In the genomic region with DNA sequence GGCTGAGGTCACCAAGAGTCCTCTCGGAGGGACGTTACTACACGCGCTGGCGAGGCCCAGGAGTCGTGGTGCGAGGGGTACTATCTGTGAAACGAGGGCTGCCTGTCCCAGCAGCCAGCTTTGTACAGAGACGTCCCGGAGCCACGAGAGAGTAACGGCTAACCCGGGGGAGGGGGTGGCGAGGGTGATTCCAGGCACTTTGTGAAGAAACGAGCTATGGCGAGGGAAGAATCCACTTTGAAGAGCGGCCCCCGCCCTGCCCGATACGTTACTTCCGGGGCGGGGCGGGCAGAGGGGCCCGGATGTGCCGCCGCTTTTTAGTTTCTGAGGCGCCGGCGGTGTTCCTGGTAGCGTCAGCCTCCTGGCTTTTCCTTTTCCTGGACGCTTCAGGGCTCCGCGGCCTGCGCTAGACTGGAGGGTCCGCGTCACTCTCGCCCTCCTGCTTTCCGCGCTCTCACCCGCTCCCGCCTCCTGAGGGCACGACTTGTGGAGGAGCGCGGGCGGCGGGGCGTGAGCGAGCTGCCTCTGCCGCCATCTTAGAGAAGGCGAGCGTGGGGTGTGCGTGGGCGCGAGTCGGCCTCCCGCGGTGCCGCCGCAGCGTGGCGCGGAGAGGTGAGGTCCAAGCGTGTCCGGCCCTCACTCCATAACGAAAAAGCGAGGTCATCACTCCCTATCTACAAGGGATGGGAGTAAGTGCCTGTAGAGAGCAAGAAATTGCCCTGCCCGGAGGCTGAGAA, we compare ENCODE assay signal across 1 cellular context.
TF ChIP-seq lines count a peak whose summit lies in the region.

No MANE protein-coding gene starts in this region.

TF ChIP-seq in HEK293, 187 proteins besides CTCF, POLR2A, EP300 and RAD21 (continued from another document and continues in another):
- peak; percentile 71 for TF ChIP-seq ZBTB17 (tag by site-specific recombination; IDR thresholded peaks at IDR 0.05)
- peak; percentile 79; the same call in 1 of the 2 replicates for TF ChIP-seq GLIS2 (tag by site-specific recombination; IDR thresholded peaks at IDR 0.05)
- peak; percentile 90 for TF ChIP-seq PATZ1 (tag by site-specific recombination; IDR thresholded peaks at IDR 0.05)
- TF ChIP-seq ZNF423 (tag by site-specific recombination; IDR thresholded peaks at IDR 0.05) = peak; percentile 31; the same call in 1 of the 2 replicates
- no peak for TF ChIP-seq ZNF785 (tag by site-specific recombination; IDR thresholded peaks at IDR 0.05)
- peak; percentile 76 for TF ChIP-seq PRDM1 (tag by site-specific recombination; IDR thresholded peaks at IDR 0.05)
- no peak for TF ChIP-seq ZNF155 (tag by site-specific recombination; IDR thresholded peaks at IDR 0.05)
- TF ChIP-seq ZNF24 (tag by site-specific recombination; IDR thresholded peaks at IDR 0.05) = peak; percentile 60; the same call in 1 of the 2 replicates
- TF ChIP-seq OSR2 (tag by site-specific recombination; IDR thresholded peaks at IDR 0.05) = no peak
- TF ChIP-seq ZFP3 (tag by site-specific recombination; IDR thresholded peaks at IDR 0.05; ENCODE audit: low read depth) = no peak
- peak; percentile 94 for TF ChIP-seq ZBTB26 (tag by site-specific recombination; optimal IDR thresholded peaks at IDR 0.05)
- TF ChIP-seq, protein P1, sequence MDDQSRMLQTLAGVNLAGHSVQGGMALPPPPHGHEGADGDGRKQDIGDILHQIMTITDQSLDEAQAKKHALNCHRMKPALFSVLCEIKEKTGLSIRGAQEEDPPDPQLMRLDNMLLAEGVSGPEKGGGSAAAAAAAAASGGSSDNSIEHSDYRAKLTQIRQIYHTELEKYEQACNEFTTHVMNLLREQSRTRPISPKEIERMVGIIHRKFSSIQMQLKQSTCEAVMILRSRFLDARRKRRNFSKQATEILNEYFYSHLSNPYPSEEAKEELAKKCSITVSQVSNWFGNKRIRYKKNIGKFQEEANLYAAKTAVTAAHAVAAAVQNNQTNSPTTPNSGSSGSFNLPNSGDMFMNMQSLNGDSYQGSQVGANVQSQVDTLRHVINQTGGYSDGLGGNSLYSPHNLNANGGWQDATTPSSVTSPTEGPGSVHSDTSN (CRISPR knock-in tag; IDR thresholded peaks at IDR 0.05) = peak; percentile 36
- TF ChIP-seq KLF7 (tag by site-specific recombination; IDR thresholded peaks at IDR 0.05; ENCODE audit: borderline replicate concordance) = peak; percentile 30; the same call in 1 of the 2 replicates
- TF ChIP-seq, protein P2, sequence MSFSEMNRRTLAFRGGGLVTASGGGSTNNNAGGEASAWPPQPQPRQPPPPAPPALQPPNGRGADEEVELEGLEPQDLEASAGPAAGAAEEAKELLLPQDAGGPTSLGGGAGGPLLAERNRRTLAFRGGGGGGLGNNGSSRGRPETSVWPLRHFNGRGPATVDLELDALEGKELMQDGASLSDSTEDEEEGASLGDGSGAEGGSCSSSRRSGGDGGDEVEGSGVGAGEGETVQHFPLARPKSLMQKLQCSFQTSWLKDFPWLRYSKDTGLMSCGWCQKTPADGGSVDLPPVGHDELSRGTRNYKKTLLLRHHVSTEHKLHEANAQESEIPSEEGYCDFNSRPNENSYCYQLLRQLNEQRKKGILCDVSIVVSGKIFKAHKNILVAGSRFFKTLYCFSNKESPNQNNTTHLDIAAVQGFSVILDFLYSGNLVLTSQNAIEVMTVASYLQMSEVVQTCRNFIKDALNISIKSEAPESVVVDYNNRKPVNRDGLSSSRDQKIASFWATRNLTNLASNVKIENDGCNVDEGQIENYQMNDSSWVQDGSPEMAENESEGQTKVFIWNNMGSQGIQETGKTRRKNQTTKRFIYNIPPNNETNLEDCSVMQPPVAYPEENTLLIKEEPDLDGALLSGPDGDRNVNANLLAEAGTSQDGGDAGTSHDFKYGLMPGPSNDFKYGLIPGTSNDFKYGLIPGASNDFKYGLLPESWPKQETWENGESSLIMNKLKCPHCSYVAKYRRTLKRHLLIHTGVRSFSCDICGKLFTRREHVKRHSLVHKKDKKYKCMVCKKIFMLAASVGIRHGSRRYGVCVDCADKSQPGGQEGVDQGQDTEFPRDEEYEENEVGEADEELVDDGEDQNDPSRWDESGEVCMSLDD (tag by site-specific recombination; IDR thresholded peaks at IDR 0.05) = peak; percentile 40
- peak; percentile 65; the same call in 1 of the 2 replicates for TF ChIP-seq ZNF660 (tag by site-specific recombination; IDR thresholded peaks at IDR 0.05)
- no peak for TF ChIP-seq HOXC10 (CRISPR knock-in tag; IDR thresholded peaks at IDR 0.05)
- TF ChIP-seq, protein P3, sequence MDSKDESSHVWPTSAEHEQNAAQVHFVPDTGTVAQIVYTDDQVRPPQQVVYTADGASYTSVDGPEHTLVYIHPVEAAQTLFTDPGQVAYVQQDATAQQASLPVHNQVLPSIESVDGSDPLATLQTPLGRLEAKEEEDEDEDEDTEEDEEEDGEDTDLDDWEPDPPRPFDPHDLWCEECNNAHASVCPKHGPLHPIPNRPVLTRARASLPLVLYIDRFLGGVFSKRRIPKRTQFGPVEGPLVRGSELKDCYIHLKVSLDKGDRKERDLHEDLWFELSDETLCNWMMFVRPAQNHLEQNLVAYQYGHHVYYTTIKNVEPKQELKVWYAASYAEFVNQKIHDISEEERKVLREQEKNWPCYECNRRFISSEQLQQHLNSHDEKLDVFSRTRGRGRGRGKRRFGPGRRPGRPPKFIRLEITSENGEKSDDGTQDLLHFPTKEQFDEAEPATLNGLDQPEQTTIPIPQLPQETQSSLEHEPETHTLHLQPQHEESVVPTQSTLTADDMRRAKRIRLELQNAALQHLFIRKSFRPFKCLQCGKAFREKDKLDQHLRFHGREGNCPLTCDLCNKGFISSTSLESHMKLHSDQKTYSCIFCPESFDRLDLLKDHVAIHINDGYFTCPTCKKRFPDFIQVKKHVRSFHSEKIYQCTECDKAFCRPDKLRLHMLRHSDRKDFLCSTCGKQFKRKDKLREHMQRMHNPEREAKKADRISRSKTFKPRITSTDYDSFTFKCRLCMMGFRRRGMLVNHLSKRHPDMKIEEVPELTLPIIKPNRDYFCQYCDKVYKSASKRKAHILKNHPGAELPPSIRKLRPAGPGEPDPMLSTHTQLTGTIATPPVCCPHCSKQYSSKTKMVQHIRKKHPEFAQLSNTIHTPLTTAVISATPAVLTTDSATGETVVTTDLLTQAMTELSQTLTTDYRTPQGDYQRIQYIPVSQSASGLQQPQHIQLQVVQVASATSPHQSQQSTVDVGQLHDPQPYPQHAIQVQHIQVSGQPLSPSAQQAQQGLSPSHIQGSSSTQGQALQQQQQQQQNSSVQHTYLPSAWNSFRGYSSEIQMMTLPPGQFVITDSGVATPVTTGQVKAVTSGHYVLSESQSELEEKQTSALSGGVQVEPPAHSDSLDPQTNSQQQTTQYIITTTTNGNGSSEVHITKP (tag by site-specific recombination; IDR thresholded peaks at IDR 0.05) = peak; percentile 87
- TF ChIP-seq ZNF341 (tag by site-specific recombination; IDR thresholded peaks at IDR 0.05; ENCODE audit: low read depth) = peak; percentile 86
- peak; percentile 16; the same call in 1 of the 2 replicates for TF ChIP-seq KLF16 (tag by site-specific recombination; IDR thresholded peaks at IDR 0.05)
- peak; percentile 67 for TF ChIP-seq YY2 (tag by site-specific recombination; IDR thresholded peaks at IDR 0.05)
- TF ChIP-seq ZNF768 (tag by site-specific recombination; IDR thresholded peaks at IDR 0.05) = no peak
- TF ChIP-seq YY1 (tag by site-specific recombination; IDR thresholded peaks at IDR 0.05) = peak; percentile 88
- TF ChIP-seq ZNF629 (tag by site-specific recombination; IDR thresholded peaks at IDR 0.05) = peak; percentile 53
- no peak for TF ChIP-seq ZNF530 (tag by site-specific recombination; IDR thresholded peaks at IDR 0.05; ENCODE audit: low read depth)
- 0 out of 2 replicates have a peak, but pooled peaks have one; percentile 19 for TF ChIP-seq ZNF792 (tag by site-specific recombination; IDR thresholded peaks at IDR 0.05)
- 0 out of 2 replicates have a peak, but pooled peaks have one; percentile 46 for TF ChIP-seq HOXD13 (CRISPR knock-in tag; IDR thresholded peaks at IDR 0.05; ENCODE audit: borderline replicate concordance)
- TF ChIP-seq, protein P4, sequence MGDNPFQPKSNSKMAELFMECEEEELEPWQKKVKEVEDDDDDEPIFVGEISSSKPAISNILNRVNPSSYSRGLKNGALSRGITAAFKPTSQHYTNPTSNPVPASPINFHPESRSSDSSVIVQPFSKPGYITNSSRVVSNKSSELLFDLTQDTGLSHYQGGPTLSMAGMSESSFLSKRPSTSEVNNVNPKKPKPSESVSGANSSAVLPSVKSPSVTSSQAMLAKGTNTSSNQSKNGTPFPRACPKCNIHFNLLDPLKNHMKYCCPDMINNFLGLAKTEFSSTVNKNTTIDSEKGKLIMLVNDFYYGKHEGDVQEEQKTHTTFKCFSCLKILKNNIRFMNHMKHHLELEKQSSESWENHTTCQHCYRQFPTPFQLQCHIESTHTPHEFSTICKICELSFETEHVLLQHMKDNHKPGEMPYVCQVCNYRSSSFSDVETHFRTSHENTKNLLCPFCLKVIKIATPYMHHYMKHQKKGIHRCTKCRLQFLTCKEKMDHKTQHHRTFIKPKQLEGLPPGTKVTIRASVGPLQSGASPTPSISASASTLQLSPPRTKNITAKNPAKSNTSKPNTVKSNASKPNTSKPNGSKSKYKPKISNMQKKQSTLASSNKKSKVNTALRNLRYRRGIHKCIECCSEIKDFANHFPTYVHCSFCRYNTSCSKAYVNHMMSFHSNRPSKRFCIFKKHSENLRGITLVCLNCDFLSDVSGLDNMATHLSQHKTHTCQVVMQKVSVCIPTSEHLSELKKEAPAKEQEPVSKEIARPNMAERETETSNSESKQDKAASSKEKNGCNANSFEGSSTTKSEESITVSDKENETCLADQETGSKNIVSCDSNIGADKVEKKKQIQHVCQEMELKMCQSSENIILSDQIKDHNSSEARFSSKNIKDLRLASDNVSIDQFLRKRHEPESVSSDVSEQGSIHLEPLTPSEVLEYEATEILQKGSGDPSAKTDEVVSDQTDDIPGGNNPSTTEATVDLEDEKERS (tag by site-specific recombination; IDR thresholded peaks at IDR 0.05) = 0 out of 2 replicates have a peak, but pooled peaks have one; percentile 11
- TF ChIP-seq ZNF670 (tag by site-specific recombination; IDR thresholded peaks at IDR 0.05; ENCODE audit: low read depth) = no peak
- peak; percentile 48; the same call in 1 of the 2 replicates for TF ChIP-seq ZNF639 (tag by site-specific recombination; IDR thresholded peaks at IDR 0.05)
- TF ChIP-seq ZNF157 (tag by site-specific recombination; IDR thresholded peaks at IDR 0.05) = no peak
- TF ChIP-seq ZBTB1 (tag by site-specific recombination; IDR thresholded peaks at IDR 0.05) = 0 out of 2 replicates have a peak, but pooled peaks have one; percentile 37
- TF ChIP-seq BCL11A (tag by site-specific recombination; IDR thresholded peaks at IDR 0.05; ENCODE audit: low read depth) = no peak
- TF ChIP-seq ZNF311 (tag by site-specific recombination; IDR thresholded peaks at IDR 0.05; ENCODE audit: borderline replicate concordance) = no peak
- TF ChIP-seq ZNF174 (tag by site-specific recombination; IDR thresholded peaks at IDR 0.05) = no peak
- 0 out of 2 replicates have a peak, but pooled peaks have one; percentile 32 for TF ChIP-seq OVOL3 (tag by site-specific recombination; IDR thresholded peaks at IDR 0.05)
- no peak for TF ChIP-seq ZNF391 (tag by site-specific recombination; IDR thresholded peaks at IDR 0.05; ENCODE audit: borderline replicate concordance, low read depth)
- 0 out of 2 replicates have a peak, but pooled peaks have one; percentile 17 for TF ChIP-seq GLI4 (tag by site-specific recombination; IDR thresholded peaks at IDR 0.05)
- peak; percentile 93 for TF ChIP-seq EGR2 (tag by site-specific recombination; IDR thresholded peaks at IDR 0.05; ENCODE audit: low read depth)
- TF ChIP-seq ZFHX2 (tag by site-specific recombination; conservative IDR thresholded peaks at IDR 0.05) = peak; percentile 98
- TF ChIP-seq, protein P5, sequence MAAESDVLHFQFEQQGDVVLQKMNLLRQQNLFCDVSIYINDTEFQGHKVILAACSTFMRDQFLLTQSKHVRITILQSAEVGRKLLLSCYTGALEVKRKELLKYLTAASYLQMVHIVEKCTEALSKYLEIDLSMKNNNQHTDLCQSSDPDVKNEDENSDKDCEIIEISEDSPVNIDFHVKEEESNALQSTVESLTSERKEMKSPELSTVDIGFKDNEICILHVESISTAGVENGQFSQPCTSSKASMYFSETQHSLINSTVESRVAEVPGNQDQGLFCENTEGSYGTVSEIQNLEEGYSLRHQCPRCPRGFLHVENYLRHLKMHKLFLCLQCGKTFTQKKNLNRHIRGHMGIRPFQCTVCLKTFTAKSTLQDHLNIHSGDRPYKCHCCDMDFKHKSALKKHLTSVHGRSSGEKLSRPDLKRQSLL (tag by site-specific recombination; IDR thresholded peaks at IDR 0.05) = no peak
- no peak for TF ChIP-seq ZNF354C (tag by site-specific recombination; IDR thresholded peaks at IDR 0.05; ENCODE audit: borderline replicate concordance, low read depth)
- peak; percentile 78 for TF ChIP-seq ZBTB8A (tag by site-specific recombination; IDR thresholded peaks at IDR 0.05)
- TF ChIP-seq ZFP37 (tag by site-specific recombination; IDR thresholded peaks at IDR 0.05) = 0 out of 2 replicates have a peak, but pooled peaks have one; percentile 22
- no peak for TF ChIP-seq ZNF776 (tag by site-specific recombination; IDR thresholded peaks at IDR 0.05; ENCODE audit: borderline replicate concordance)
